Comparison of ENCODE assay signal across 12 cellular contexts in the genomic region with DNA sequence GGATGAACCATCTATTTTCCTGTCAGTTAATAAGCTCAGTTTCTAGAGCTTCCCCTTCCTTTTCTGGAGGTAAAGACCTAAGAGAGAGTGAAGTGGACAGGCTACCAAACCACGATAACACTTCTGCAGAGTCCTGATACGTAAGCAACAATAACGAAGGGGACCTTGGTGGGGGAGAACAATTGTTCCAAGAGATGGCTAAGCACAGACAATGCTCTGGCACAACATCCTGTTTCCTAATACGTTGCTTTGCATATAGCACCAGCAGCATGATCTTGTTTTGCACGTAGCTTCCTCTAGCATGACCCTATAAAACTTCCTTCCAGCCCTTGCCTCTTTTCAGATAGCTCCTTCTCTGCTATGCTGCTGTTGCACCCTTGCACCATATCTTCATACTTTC.
DNase-seq lines count a peak whose midpoint lies in the region; ATAC-seq and TF ChIP-seq lines count a peak whose summit lies in the region.
"Had no signal": no experiment of that assay in that cellular context is flagged by ENCODE, and none has a peak within 500 bp of the region (broad histone marks: within the 10 kb centered on the region; RNA-seq: fewer than 3 reads in every experiment).

No MANE protein-coding gene starts in this region.

- WGBS in heart left ventricle, 4 donors: 57 to 66% (median 64%) methylated on average over 5 of the region's 5 CpGs

- no peaks in the 10 kb centered on the region for H3K9me3 Mint-ChIP-seq in memory B cell

- no peak for TF ChIP-seq CTCF in heart left ventricle (IDR thresholded peaks at IDR 0.05)

- peak overlapping the region; percentile 11 for H3K4me3 Mint-ChIP-seq in memory B cell
- H3K4me3 Mint-ChIP-seq: activated naive CD4-positive, alpha-beta T cell treated with anti-CD3 and anti-CD28 coated beads for 36 hours had no signal

- peaks cover 0 to 2% (median 0%) of the 10 kb centered on the region in 12 donors for H3K9me3 ChIP-seq in heart left ventricle

- DNase-seq in Jurkat, Clone E6-1 (ENCODE audit: low read depth, low spot score): peak; percentile 22
- no peak for DNase-seq in memory B cell (ENCODE audit: low spot score in 2 of 2)
- DNase-seq in heart left ventricle: no peak
- no peak for DNase-seq in mucosa of gallbladder (ENCODE audit: low spot score)
- DNase-seq: activated naive CD4-positive, alpha-beta T cell treated with anti-CD3 and anti-CD28 coated beads for 36 hours; effector CD8-positive, alpha-beta T cell; NCI-H1694 treated with DMSO at 0.1 percent for 48 hours; NCI-H524; SHP77 treated with DMSO at 0.1 percent for 48 hours had no signal

- no peaks in the 10 kb centered on the region for H3K36me3 ChIP-seq in heart left ventricle

- H3K4me1 Mint-ChIP-seq in memory B cell: peaks cover 13% of the 10 kb centered on the region

- H3K4me3 ChIP-seq in Jurkat, Clone E6-1 (ENCODE audit: low read length): no peak overlapping the region
- H3K4me3 ChIP-seq in heart left ventricle: no peak overlapping the region

- ATAC-seq in GM18868 (IDR thresholded peaks at IDR 0.05; ENCODE audit: unreplicated experiment): peak; percentile 62
- ATAC-seq in HG02852 (IDR thresholded peaks at IDR 0.05; ENCODE audit: unreplicated experiment): peak; percentile 63
- ATAC-seq in memory B cell (ENCODE audit: low read depth): peak; percentile 69
- ATAC-seq in heart left ventricle: no peak
- no peak for ATAC-seq in GM21619 (IDR thresholded peaks at IDR 0.05; ENCODE audit: unreplicated experiment)

- H3K27ac ChIP-seq in heart left ventricle: no peak overlapping the region

- no peak for TF ChIP-seq POLR2A in heart left ventricle (IDR thresholded peaks at IDR 0.05)

- H3K36me3 Mint-ChIP-seq in memory B cell: no peaks in the 10 kb centered on the region

- H3K27ac Mint-ChIP-seq in memory B cell: peak overlapping the region; percentile 19
- H3K27ac Mint-ChIP-seq: activated naive CD4-positive, alpha-beta T cell treated with anti-CD3 and anti-CD28 coated beads for 36 hours had no signal

- H3K4me1 ChIP-seq in heart left ventricle: no peaks in the 10 kb centered on the region

- H3K27me3 Mint-ChIP-seq in memory B cell: no peaks in the 10 kb centered on the region

- peaks cover 0 to 4% (median 0%) of the 10 kb centered on the region in 9 donors for H3K27me3 ChIP-seq in heart left ventricle

- intact Hi-C loops in heart left ventricle (cut with DNase I): no loop called here

Comparison
In these comparisons a context has a peak if more than half of its experiments do, and no peak if none do; other contexts are left out.
1. ATAC-seq: peak in GM18868 (single experiment), HG02852 (single experiment) and memory B cell (single experiment); none in heart left ventricle (0 of 4) and GM21619 (single experiment).